In genomic region chr2:85472265-85472664, GRCh38 we compare ENCODE assay signal across 2 cellular contexts.
TF ChIP-seq lines count a peak whose summit lies in the region.

No MANE protein-coding gene starts in this region.

TF ChIP-seq in A549, 52 proteins besides CTCF, POLR2A, EP300 and RAD21 (continued from another document):
- no peak for TF ChIP-seq BCL3 (IDR thresholded peaks at IDR 0.05)
TF ChIP-seq in A549: peak in this region for 0.

TF ChIP-seq in SK-N-SH, 30 proteins besides CTCF, POLR2A, EP300 and RAD21 (continued from another document):
- no peak for TF ChIP-seq ZBTB33 (IDR thresholded peaks at IDR 0.05; ENCODE audit: borderline replicate concordance, low read depth)
- TF ChIP-seq MAX (IDR thresholded peaks at IDR 0.05; ENCODE audit: low read depth): no peak
- TF ChIP-seq SMC3 (IDR thresholded peaks at IDR 0.05; ENCODE audit: low read depth, low read length): no peak
- no peak for TF ChIP-seq IRF3 (IDR thresholded peaks at IDR 0.05; ENCODE audit: low read depth, low read length)
- no peak for TF ChIP-seq USF2 (IDR thresholded peaks at IDR 0.05; ENCODE audit: borderline replicate concordance, low read depth, low read length)
- TF ChIP-seq REST (IDR thresholded peaks at IDR 0.05; ENCODE audit: low read depth, low read length): no peak
